In the genomic region with DNA sequence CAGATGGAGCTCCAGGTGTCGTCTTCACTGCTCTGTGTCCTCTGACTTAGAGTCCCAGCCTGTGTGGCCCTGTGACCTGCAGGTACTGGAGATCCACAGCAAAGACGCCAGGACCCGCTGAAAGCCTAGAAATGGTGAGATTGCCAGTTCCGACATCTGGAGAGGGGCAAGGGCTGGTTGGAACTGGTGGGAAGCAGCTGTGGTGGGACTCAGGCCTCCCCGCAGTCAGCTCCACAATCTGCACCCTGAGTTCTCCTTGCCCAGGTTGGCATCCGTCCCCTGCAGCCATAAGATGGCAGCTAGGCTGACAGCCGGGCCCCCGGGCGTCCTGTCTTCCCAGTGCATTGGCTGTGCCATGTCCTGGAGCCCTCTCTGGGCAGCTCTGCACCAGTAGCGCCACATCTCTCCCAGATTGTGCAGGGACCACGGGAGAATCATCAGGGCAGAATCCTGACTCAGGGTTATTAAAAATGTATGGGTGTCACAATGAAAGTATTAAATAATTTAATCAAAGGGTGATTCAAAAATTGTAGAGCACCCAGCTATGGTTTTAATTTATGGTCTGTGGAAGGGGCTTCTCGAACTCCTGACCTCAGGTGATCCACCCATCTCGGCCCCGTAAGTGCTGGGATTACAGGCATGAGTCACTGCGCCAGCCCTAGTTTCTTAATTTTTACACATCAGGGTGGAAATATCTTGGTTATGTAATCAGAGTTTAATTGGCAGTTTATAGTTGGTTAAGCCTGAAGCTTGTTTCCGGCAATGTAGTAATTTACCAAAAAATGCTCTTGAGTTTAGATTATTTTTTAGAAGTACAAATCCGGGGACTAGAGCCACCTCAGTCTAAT, we compare ENCODE assay signal across 31 cellular contexts.
"Had no signal": no experiment of that assay in that cellular context is flagged by ENCODE, and none has a peak within 500 bp of the region (broad histone marks: within the 10 kb centered on the region; RNA-seq: fewer than 3 reads in every experiment).

No MANE protein-coding gene starts in this region.

- H3K4me3 Mint-ChIP-seq: immature natural killer cell; mesothelial cell of epicardium; naive B cell; natural killer cell; nephron progenitor cell; neural progenitor cell; stimulated activated naive B cell treated with anti-CD40 and anti-IgM and Interleukin-4, amounts not matched to agents 10 μg/mL and 1 μg/mL and 100 μg/mL, for 72 hours had no signal

- H3K27me3 Mint-ChIP-seq: naive B cell; progenitor cell of endocrine pancreas; stimulated activated naive B cell treated with anti-CD40 and anti-IgM and Interleukin-4, amounts not matched to agents 10 μg/mL and 1 μg/mL and 100 μg/mL, for 72 hours had no signal

- H3K27me3 ChIP-seq: left lung, neural progenitor cell, neutrophil, ovary, stomach, testis, thyroid gland, transverse colon, upper lobe of left lung, vagina had no signal

- H3K36me3 ChIP-seq: left lung, lower lobe of right lung, neural progenitor cell, neutrophil, ovary, thyroid gland, transverse colon, upper lobe of left lung, vagina had no signal

- H3K9me3 ChIP-seq: testis, thyroid gland, vagina had no signal

- H3K9ac ChIP-seq: neural progenitor cell had no signal

- H3K4me3 ChIP-seq: left lung, lower lobe of right lung, neural progenitor cell, ovary, skin epidermis, stomach, testis, thyroid gland, transverse colon, upper lobe of left lung, vagina had no signal

- H3K9me3 Mint-ChIP-seq: natural killer cell had no signal

- H3K4me1 ChIP-seq: left lung, lower lobe of right lung, neural progenitor cell, testis, thyroid gland, upper lobe of left lung, vagina had no signal

- ATAC-seq: left colon; left lung; lower lobe of right lung; natural killer cell; right cardiac atrium; sciatic nerve; stimulated activated naive B cell treated with anti-CD40 and anti-IgM and Interleukin-4, amounts not matched to agents 10 μg/mL and 1 μg/mL and 100 μg/mL, for 72 hours; stimulated activated naive CD8-positive, alpha-beta T cell treated with anti-CD3 and anti-CD28 coated beads, Interleukin-15, Interleukin-2, amounts not matched to agents 100 U/mL and 50 U/mL, for 24 hours had no signal

- H3K4me1 Mint-ChIP-seq: immature natural killer cell; mesothelial cell of epicardium; nephron progenitor cell; neural progenitor cell; stimulated activated naive B cell treated with anti-CD40 and anti-IgM and Interleukin-4, amounts not matched to agents 10 μg/mL and 1 μg/mL and 100 μg/mL, for 72 hours had no signal

- DNase-seq: hypothalamus; immature natural killer cell; kidney; left colon; left lung; lower lobe of right lung; mesendoderm; naive B cell; natural killer cell; nephron progenitor cell; occipital lobe; ovary; right cardiac atrium; stimulated activated CD4-positive, alpha-beta T cell treated with anti-CD3 and anti-CD28 coated beads, Interleukin-12 subunit alpha, Interleukin-12 subunit beta, amount 100 ng/mL, for 4 hours; stimulated activated CD4-positive, alpha-beta T cell treated with anti-CD3 and anti-CD28 coated beads, Interleukin-15, amount 100 ng/mL, for 24 hours; stimulated activated CD4-positive, alpha-beta T cell treated with anti-CD3 and anti-CD28 coated beads, Interleukin-2, amount 100 ng/mL, for 24 hours; stimulated activated CD4-positive, alpha-beta T cell treated with anti-CD3 and anti-CD28 coated beads, Interleukin-4, amount 100 ng/mL, for 1 hour; stimulated activated naive B cell treated with anti-CD40 and anti-IgM and Interleukin-4, amounts not matched to agents 10 μg/mL and 1 μg/mL and 100 μg/mL, for 72 hours; stimulated activated naive CD8-positive, alpha-beta T cell treated with anti-CD3 and anti-CD28 coated beads, Interleukin-15, Interleukin-2, amounts not matched to agents 100 U/mL and 50 U/mL, for 24 hours; stomach; testis; thyroid gland; transverse colon had no signal

- H3K27ac ChIP-seq: left lung, lower lobe of right lung, neural progenitor cell, neutrophil, ovary, stomach, testis, thyroid gland, upper lobe of left lung, vagina had no signal

- H3K27ac Mint-ChIP-seq: immature natural killer cell; mesothelial cell of epicardium; naive B cell; natural killer cell; nephron progenitor cell; neural progenitor cell; stimulated activated naive B cell treated with anti-CD40 and anti-IgM and Interleukin-4, amounts not matched to agents 10 μg/mL and 1 μg/mL and 100 μg/mL, for 72 hours had no signal

- H3K36me3 Mint-ChIP-seq: naive B cell had no signal
